ENCODE assay signal across 27 cellular contexts in genomic region chr17:953767-954166, GRCh38. TPM values are rescaled to one million over a fixed set of nuclear protein-coding genes. Genes with fewer than 3 reads are reported as not detected.
DNase-seq lines count a peak whose midpoint lies in the region; ATAC-seq, FAIRE-seq and TF ChIP-seq lines count a peak whose summit lies in the region.
"Had no signal": no experiment of that assay in that cellular context is flagged by ENCODE, and none has a peak within 500 bp of the region (broad histone marks: within the 10 kb centered on the region; RNA-seq: fewer than 3 reads in every experiment).

No MANE protein-coding gene starts in this region.

- no peaks in the 10 kb centered on the region; the same call in 1 of the 2 replicates for H3K36me3 ChIP-seq in Caco-2 (ENCODE audit: control insufficient read depth, insufficient read depth, low read length)
- H3K36me3 ChIP-seq in sigmoid colon = no peaks in the 10 kb centered on the region
- H3K36me3 ChIP-seq: ascending aorta, BE2C, neutrophil, prostate gland had no signal

- TF ChIP-seq CTCF in Caco-2 (IDR thresholded peaks at IDR 0.05; ENCODE audit: insufficient read depth in 1 of 2, low read depth in 1 of 2, low read length in 1 of 2, severe bottlenecking in 1 of 2, unreplicated experiment in 1 of 2) (no peak), mesothelial cell of epicardium (IDR thresholded peaks at IDR 0.05; ENCODE audit: unreplicated experiment) (no peak), sigmoid colon (IDR thresholded peaks at IDR 0.05) (no peak)

- H3K27ac Mint-ChIP-seq in Caco-2 (ENCODE audit: unreplicated experiment) = peak overlapping the region; percentile 99
- H3K27ac Mint-ChIP-seq in central memory CD8-positive, alpha-beta T cell (ENCODE audit: low read depth) = peak overlapping the region; percentile 57
- peak overlapping the region; percentile 99 for H3K27ac Mint-ChIP-seq in mesothelial cell of epicardium
- H3K27ac Mint-ChIP-seq: activated naive CD8-positive, alpha-beta T cell treated with anti-CD3 and anti-CD28 coated beads, Interleukin-2, amount 10 ng/mL, durations not matched to agents 7 days and 5 days; activated T-cell treated with anti-CD3 and anti-CD28 coated beads, Interleukin-2, amount 50 U/mL, for 24 hours; stimulated activated naive B cell treated with anti-CD40 and anti-IgM and Interleukin-4, amounts not matched to agents 10 μg/mL and 1 μg/mL and 100 μg/mL, for 72 hours had no signal

- TF ChIP-seq POLR2A in sigmoid colon (IDR thresholded peaks at IDR 0.05) (no peak), H54 (IDR thresholded peaks at IDR 0.05; ENCODE audit: low read depth, low read length) (no peak)

- H3K36me3 Mint-ChIP-seq in Caco-2 (ENCODE audit: insufficient read depth, unreplicated experiment) = peaks cover 72% of the 10 kb centered on the region
- H3K36me3 Mint-ChIP-seq in central memory CD8-positive, alpha-beta T cell (ENCODE audit: insufficient read depth) = no peaks in the 10 kb centered on the region
- H3K36me3 Mint-ChIP-seq in mesothelial cell of epicardium = no peaks in the 10 kb centered on the region
- H3K36me3 Mint-ChIP-seq: activated naive CD8-positive, alpha-beta T cell treated with anti-CD3 and anti-CD28 coated beads, Interleukin-2, amount 10 ng/mL, durations not matched to agents 7 days and 5 days; stimulated activated naive B cell treated with anti-CD40 and anti-IgM and Interleukin-4, amounts not matched to agents 10 μg/mL and 1 μg/mL and 100 μg/mL, for 72 hours had no signal

- BruUV-seq in Caco-2 (replicated peaks; lab: Mats Ljungman, UMichigan) = no TSS peak

- WGBS in sigmoid colon, 2 donors = 88 to 92% methylated on average over 16 of the region's 16 CpGs

- H3K9me3 ChIP-seq in Caco-2 = no peaks in the 10 kb centered on the region
- H3K9me3 ChIP-seq in sigmoid colon = no peaks in the 10 kb centered on the region
- H3K9me3 ChIP-seq: ascending aorta, BE2C, neutrophil, prostate gland, SK-N-SH had no signal

- CTCF ChIA-PET in Caco-2 (lab: Charles Lee) = no interaction called here

- DNase-seq in Caco-2 = no peak
- DNase-seq in central memory CD8-positive, alpha-beta T cell (ENCODE audit: low spot score in 2 of 2) = no peak
- no peak for DNase-seq in mesothelial cell of epicardium (ENCODE audit: low spot score in 2 of 2, unreplicated experiment in 2 of 2)
- DNase-seq in sigmoid colon = no peak
- no peak for DNase-seq in NCI-H2227 (lab: John Stamatoyannopoulos, UW; ENCODE audit: unreplicated experiment)
- no peak for DNase-seq in cerebellum (ENCODE audit: low spot score)
- no peak for DNase-seq in H54 (ENCODE audit: insufficient read length, low spot score)
- DNase-seq in kidney tubule cell (ENCODE audit: low spot score) = no peak
- DNase-seq: activated CD4-positive, alpha-beta T cell treated with anti-CD3 and anti-CD28 coated beads for 4 hours; activated gamma-delta T cell; activated naive CD8-positive, alpha-beta T cell treated with anti-CD3 and anti-CD28 coated beads, Interleukin-2, amount 10 ng/mL, durations not matched to agents 7 days and 5 days; activated T-cell treated with anti-CD3 and anti-CD28 coated beads, Interleukin-2, amount 50 U/mL, for 24 hours; BE2C; caudate nucleus; dermis blood vessel endothelial cell; MM.1S; NCI-H2029; NCI-H226; SK-N-SH; stimulated activated CD4-positive, alpha-beta T cell treated with anti-CD3 and anti-CD28 coated beads, Interleukin-15, amount 100 ng/mL, for 24 hours; stimulated activated naive B cell treated with anti-CD40 and anti-IgM and Interleukin-4, amounts not matched to agents 10 μg/mL and 1 μg/mL and 100 μg/mL, for 72 hours; T-helper 2 cell had no signal

- H3K9me3 Mint-ChIP-seq in Caco-2 (ENCODE audit: unreplicated experiment) (no peaks in the 10 kb centered on the region), mesothelial cell of epicardium (no peaks in the 10 kb centered on the region)
- no peaks in the 10 kb centered on the region for H3K9me3 Mint-ChIP-seq in central memory CD8-positive, alpha-beta T cell
- H3K9me3 Mint-ChIP-seq: activated naive CD8-positive, alpha-beta T cell treated with anti-CD3 and anti-CD28 coated beads, Interleukin-2, amount 10 ng/mL, durations not matched to agents 7 days and 5 days; activated T-cell treated with anti-CD3 and anti-CD28 coated beads, Interleukin-2, amount 50 U/mL, for 24 hours; stimulated activated naive B cell treated with anti-CD40 and anti-IgM and Interleukin-4, amounts not matched to agents 10 μg/mL and 1 μg/mL and 100 μg/mL, for 72 hours had no signal

- no peak for TF ChIP-seq EP300 in sigmoid colon (IDR thresholded peaks at IDR 0.05)

- no peak overlapping the region for H3K4me3 Mint-ChIP-seq in Caco-2 (ENCODE audit: unreplicated experiment)
- no peak overlapping the region for H3K4me3 Mint-ChIP-seq in central memory CD8-positive, alpha-beta T cell
- no peak overlapping the region for H3K4me3 Mint-ChIP-seq in mesothelial cell of epicardium
- H3K4me3 Mint-ChIP-seq: activated naive CD8-positive, alpha-beta T cell treated with anti-CD3 and anti-CD28 coated beads, Interleukin-2, amount 10 ng/mL, durations not matched to agents 7 days and 5 days; activated T-cell treated with anti-CD3 and anti-CD28 coated beads, Interleukin-2, amount 50 U/mL, for 24 hours; stimulated activated naive B cell treated with anti-CD40 and anti-IgM and Interleukin-4, amounts not matched to agents 10 μg/mL and 1 μg/mL and 100 μg/mL, for 72 hours had no signal

- H3K27me3 Mint-ChIP-seq in Caco-2 (ENCODE audit: insufficient read depth, unreplicated experiment) (no peaks in the 10 kb centered on the region), mesothelial cell of epicardium (ENCODE audit: low read depth) (no peaks in the 10 kb centered on the region)
- peaks cover 33% of the 10 kb centered on the region for H3K27me3 Mint-ChIP-seq in central memory CD8-positive, alpha-beta T cell

- H3K27me3 ChIP-seq in Caco-2 (replicated peaks; ENCODE audit: control insufficient read depth, insufficient read depth, low read length) (no peaks in the 10 kb centered on the region), sigmoid colon (no peaks in the 10 kb centered on the region)
- H3K27me3 ChIP-seq: ascending aorta had no signal

- peak overlapping the region; percentile 80 to 93 (median 88) for H3K27ac ChIP-seq in sigmoid colon
- H3K27ac ChIP-seq: KMS-11, neutrophil had no signal

- no peak for FAIRE-seq in H54 (lab: Jason Lieb, UNC)

- intact Hi-C loops in Caco-2 (cut with micrococcal nuclease; ENCODE audit: unreplicated experiment) = loop anchor here (1.0 kb wide), 1 partner anchor 16 kb away; no protein-coding TSS in a partner anchor
- intact Hi-C loops in sigmoid colon (cut with DNase I) = loop anchor here (5.0 kb wide), 1 partner anchor 66 kb away; no protein-coding TSS in a partner anchor

- H3K4me1 ChIP-seq in Caco-2 = peaks cover 71% of the 10 kb centered on the region
- H3K4me1 ChIP-seq in sigmoid colon = peaks cover 0 to 70% (median 61%) of the 10 kb centered on the region in 4 donors
- H3K4me1 ChIP-seq: BE2C, prostate gland had no signal

- H3K4me3 ChIP-seq in Caco-2 (ENCODE audit: low read depth, low read length) = no peak overlapping the region
- no peak overlapping the region for H3K4me3 ChIP-seq in sigmoid colon
- H3K4me3 ChIP-seq: ascending aorta, lung, prostate gland had no signal

- H3K4me1 Mint-ChIP-seq in Caco-2 (ENCODE audit: low read depth, unreplicated experiment) (peaks cover 32% of the 10 kb centered on the region), mesothelial cell of epicardium (peaks cover 55% of the 10 kb centered on the region)
- no peaks in the 10 kb centered on the region for H3K4me1 Mint-ChIP-seq in central memory CD8-positive, alpha-beta T cell
- H3K4me1 Mint-ChIP-seq: activated naive CD8-positive, alpha-beta T cell treated with anti-CD3 and anti-CD28 coated beads, Interleukin-2, amount 10 ng/mL, durations not matched to agents 7 days and 5 days; stimulated activated naive B cell treated with anti-CD40 and anti-IgM and Interleukin-4, amounts not matched to agents 10 μg/mL and 1 μg/mL and 100 μg/mL, for 72 hours had no signal

- no peak for ATAC-seq in central memory CD8-positive, alpha-beta T cell (replicated peaks; ENCODE audit: extremely low read depth, poor library complexity, severe bottlenecking)
- ATAC-seq: stimulated activated naive B cell treated with anti-CD40 and anti-IgM and Interleukin-4, amounts not matched to agents 10 μg/mL and 1 μg/mL and 100 μg/mL, for 72 hours had no signal

- POLR2A ChIA-PET in Caco-2 (lab: Charles Lee) = no interaction called here

RNA-seq across cellular contexts. Expression of gene NXN, which starts 25.8 kb away (rescaled TPM):
- total RNA-seq in Caco-2 (2022) = 68.4 and 76.7 TPM in 2 replicates
- 99.1 to 107 TPM (median 106 TPM) in 3 replicates for total RNA-seq in mesothelial cell of epicardium
- total RNA-seq in sigmoid colon = 10 to 100 TPM; 50.4 to 75.9 (median 67.1) TPM
- 10 to 100 TPM in 1 of 3 donors, 1 to 10 TPM in 2; 1.4 to 11.5 (median 8.4) TPM for polyA plus RNA-seq in sigmoid colon
- total RNA-seq in cerebellum = 36.2 TPM

RNA-seq across cellular contexts. Expression of gene TIMM22, which starts 43.2 kb away (rescaled TPM):
- 20.1 and 20.6 TPM in 2 replicates for total RNA-seq in Caco-2 (2022)
- total RNA-seq in mesothelial cell of epicardium = 14.9 to 16.3 TPM (median 15.5 TPM) in 3 replicates
- 10 to 100 TPM in 3 of 4 donors, 1 to 10 TPM in 1; 8.0 to 13.6 (median 11.0) TPM for total RNA-seq in sigmoid colon
- polyA plus RNA-seq in sigmoid colon = 1 to 10 TPM; 6.0 to 9.2 (median 8.1) TPM
- total RNA-seq in cerebellum = 10.3 TPM
